In the genomic region with DNA sequence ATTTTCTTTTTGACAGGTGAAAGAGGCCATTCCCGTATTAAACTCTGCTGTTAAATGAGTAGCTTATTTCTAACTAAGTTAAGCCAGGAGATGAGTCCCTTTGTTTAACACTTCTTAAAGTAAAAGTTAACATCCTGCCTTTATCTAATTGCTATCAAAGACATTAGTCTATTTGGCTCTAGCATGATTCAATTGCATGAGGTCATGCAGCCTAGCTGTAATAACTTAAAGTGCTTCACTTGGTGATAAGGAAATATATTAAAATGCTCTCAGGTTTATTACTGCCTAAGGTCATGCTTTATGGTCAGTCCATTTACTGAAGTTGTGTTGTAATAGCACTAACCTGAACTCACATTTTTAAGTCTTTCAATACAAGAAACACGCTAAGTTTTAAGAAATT, we compare ENCODE assay signal across 18 cellular contexts.
A peak's percentile ranks its signal among the peaks of the same experiment; 100 is the strongest.
DNase-seq lines count a peak whose midpoint lies in the region; ATAC-seq and TF ChIP-seq lines count a peak whose summit lies in the region.
"Had no signal": no experiment of that assay in that cellular context is flagged by ENCODE, and none has a peak within 500 bp of the region (broad histone marks: within the 10 kb centered on the region; RNA-seq: fewer than 3 reads in every experiment).

No MANE protein-coding gene starts in this region.

- H4K8ac ChIP-seq in IMR-90 (ENCODE audit: low read depth in 2 of 2, low read length in 2 of 2): no peak overlapping the region

- H2AFZ ChIP-seq in IMR-90 (replicated peaks; ENCODE audit: low read length, poor library complexity): no peak overlapping the region
- H2AFZ ChIP-seq: GM23248 had no signal

- H3K36me3 ChIP-seq in BE2C (no peaks in the 10 kb centered on the region), IMR-90 (ENCODE audit: control insufficient read depth, insufficient read depth, low read length) (no peaks in the 10 kb centered on the region)

- TF ChIP-seq RAD21 in IMR-90 (IDR thresholded peaks at IDR 0.05; ENCODE audit: low read length): no peak

- peaks cover 3% of the 10 kb centered on the region for H3K4me1 Mint-ChIP-seq in activated T-helper 2 cell treated with anti-CD3 and anti-CD28 coated beads, Interferon-gamma antibody, Interleukin-2, Interleukin-4, amounts not matched to agents 10 μg/mL and 5 μg/mL and 100 μg/mL, durations not matched to agents 14 hours and 24 hours and 36 hours (ENCODE audit: low read depth)

- no peak overlapping the region for H2BK20ac ChIP-seq in IMR-90 (ENCODE audit: low read depth, low read length)

- dilution Hi-C loops in IMR-90 (cut with HindIII; ENCODE audit: low sequenced_read_pairs, unreplicated experiment): no loop called here

- no peak overlapping the region for H3K4me3 ChIP-seq in BE2C (ENCODE audit: low read depth, low read length)
- no peak overlapping the region for H3K4me3 ChIP-seq in IMR-90 (ENCODE audit: insufficient read depth, low read depth, low read length)
- no peak overlapping the region for H3K4me3 ChIP-seq in fibroblast of villous mesenchyme (ENCODE audit: low read depth, low read length)
- H3K4me3 ChIP-seq: GM23248 had no signal

- H3K27me3 ChIP-seq in BE2C: no peaks in the 10 kb centered on the region
- H3K27me3 ChIP-seq in IMR-90 (ENCODE audit: control insufficient read depth, insufficient read depth, low read length): no peaks in the 10 kb centered on the region

- whole genome bisulfite sequencing in IMR-90 (ENCODE audit: extremely low coverage in 2 of 2, insufficient read length in 1 of 2), 2 experiments: no CpG with 5 or more reads among the region's 2 CpGs

- CTCF ChIA-PET in IMR-90 (lab: Yijun Ruan, JAX): interaction anchor here (0.5 kb wide), 1 partner anchor 1514 kb away, joined by 3 read pairs; no protein-coding TSS in a partner anchor

- H3K9me1 ChIP-seq in IMR-90 (ENCODE audit: insufficient read depth, low read length): no peaks in the 10 kb centered on the region

- H3K4me3 Mint-ChIP-seq in activated T-helper 2 cell treated with anti-CD3 and anti-CD28 coated beads, Interferon-gamma antibody, Interleukin-2, Interleukin-4, amounts not matched to agents 10 μg/mL and 5 μg/mL and 100 μg/mL, durations not matched to agents 14 hours and 24 hours and 36 hours (ENCODE audit: low read depth): no peak overlapping the region

- no peaks in the 10 kb centered on the region for H3K27me3 Mint-ChIP-seq in activated T-helper 2 cell treated with anti-CD3 and anti-CD28 coated beads, Interferon-gamma antibody, Interleukin-2, Interleukin-4, amounts not matched to agents 10 μg/mL and 5 μg/mL and 100 μg/mL, durations not matched to agents 14 hours and 24 hours and 36 hours (ENCODE audit: low read depth)

- H3K23ac ChIP-seq in IMR-90 (ENCODE audit: low read depth, low read length): no peak overlapping the region

- no peak overlapping the region for H4K5ac ChIP-seq in IMR-90 (ENCODE audit: low read depth, low read length)

- H3K14ac ChIP-seq in IMR-90 (replicated peaks; ENCODE audit: low read depth, low read length): no peak overlapping the region

- no peak overlapping the region for H3K4me2 ChIP-seq in IMR-90 (ENCODE audit: low read depth, low read length)

- H4K20me1 ChIP-seq in IMR-90 (ENCODE audit: insufficient read depth, low read length): no peaks in the 10 kb centered on the region

- no peaks in the 10 kb centered on the region; the same call in 1 of the 2 replicates for H3K9me3 ChIP-seq in BE2C
- no peaks in the 10 kb centered on the region for H3K9me3 ChIP-seq in IMR-90 (ENCODE audit: control insufficient read depth, insufficient read depth, low read length)
- H3K9me3 ChIP-seq: Caco-2 had no signal

- no peak overlapping the region for H2BK120ac ChIP-seq in IMR-90 (ENCODE audit: low read depth, low read length)

- peaks cover 45% of the 10 kb centered on the region for H3K4me1 ChIP-seq in BE2C
- peaks cover 3% of the 10 kb centered on the region; the same call in 1 of the 2 replicates for H3K4me1 ChIP-seq in IMR-90 (ENCODE audit: control insufficient read depth, insufficient read depth, low read length)
- H3K4me1 ChIP-seq: Caco-2 had no signal

- POLR2A ChIA-PET in IMR-90 (lab: Charles Lee; ENCODE audit: unreplicated experiment): no interaction called here

- no peak overlapping the region for H3K56ac ChIP-seq in IMR-90 (ENCODE audit: extremely low read depth, insufficient read depth, low read length)

- H2BK15ac ChIP-seq in IMR-90 (ENCODE audit: low read depth, low read length): no peak overlapping the region

- no peak overlapping the region for H3K9ac ChIP-seq in IMR-90 (ENCODE audit: low read depth, low read length)
- H3K9ac ChIP-seq: GM23248 had no signal

- in situ Hi-C loops in IMR-90 (cut with MboI; ENCODE audit: low sequenced_read_pairs): no loop called here

- H3K27ac Mint-ChIP-seq in activated T-helper 2 cell treated with anti-CD3 and anti-CD28 coated beads, Interferon-gamma antibody, Interleukin-2, Interleukin-4, amounts not matched to agents 10 μg/mL and 5 μg/mL and 100 μg/mL, durations not matched to agents 14 hours and 24 hours and 36 hours: no peak overlapping the region

- BruUV-seq in IMR-90 (replicated peaks; lab: Mats Ljungman, UMichigan): no TSS peak

- no peak overlapping the region for H3K27ac ChIP-seq in IMR-90 (ENCODE audit: insufficient read depth, low read length)
- H3K27ac ChIP-seq: GM23248 had no signal

- no peak overlapping the region for H3K18ac ChIP-seq in IMR-90 (ENCODE audit: low read depth, low read length)

- H4K91ac ChIP-seq in IMR-90 (ENCODE audit: insufficient read depth, low read depth, low read length): no peak overlapping the region

- no peaks in the 10 kb centered on the region for H3K36me3 Mint-ChIP-seq in activated T-helper 2 cell treated with anti-CD3 and anti-CD28 coated beads, Interferon-gamma antibody, Interleukin-2, Interleukin-4, amounts not matched to agents 10 μg/mL and 5 μg/mL and 100 μg/mL, durations not matched to agents 14 hours and 24 hours and 36 hours (ENCODE audit: low read depth)

- TF ChIP-seq CTCF in BE2C (IDR thresholded peaks at IDR 0.05; ENCODE audit: low read depth, low read length) (no peak), IMR-90 (conservative IDR thresholded peaks at IDR 0.05; ENCODE audit: low read depth, low read length) (no peak), fibroblast of villous mesenchyme (IDR thresholded peaks at IDR 0.05; ENCODE audit: insufficient read depth, low read depth, low read length) (no peak)

- no peak overlapping the region for H3K4ac ChIP-seq in IMR-90 (ENCODE audit: low read depth, low read length)

- intact Hi-C loops in IMR-90 (cut with micrococcal nuclease): no loop called here
- intact Hi-C loops in activated T-helper 2 cell treated with anti-CD3 and anti-CD28 coated beads, Interferon-gamma antibody, Interleukin-2, Interleukin-4, amounts not matched to agents 10 μg/mL and 5 μg/mL and 100 μg/mL, durations not matched to agents 14 hours and 24 hours and 36 hours (cut with micrococcal nuclease): no loop called here

- peak; percentile 49 for DNase-seq in BE2C
- DNase-seq in IMR-90: peak; percentile 43
- DNase-seq in amniotic epithelial cell (ENCODE audit: low read depth): peak; percentile 65
- DNase-seq in fibroblast of villous mesenchyme (ENCODE audit: low read depth): peak; percentile 15
- DNase-seq in central memory CD4-positive, alpha-beta T cell: no peak
- no peak for DNase-seq in activated T-helper 2 cell treated with anti-CD3 and anti-CD28 coated beads, Interferon-gamma antibody, Interleukin-2, Interleukin-4, amounts not matched to agents 10 μg/mL and 5 μg/mL and 100 μg/mL, durations not matched to agents 14 hours and 24 hours and 36 hours (ENCODE audit: low spot score)
- no peak for DNase-seq in glomerular visceral epithelial cell (ENCODE audit: extremely low spot score)
- DNase-seq: Caco-2, GDM1, GM23248, Kasumi-1, MV-4-11, NCI-H1436, NCI-H2029 treated with DMSO at 0.1 percent for 48 hours, NCI-H446 treated with DMSO at 0.1 percent for 48 hours, SHP77 had no signal

- no peaks in the 10 kb centered on the region; a peak in 1 of 4 replicates for H3K79me1 ChIP-seq in IMR-90 (ENCODE audit: low read depth in 1 of 2, low read length in 2 of 2)

- ATAC-seq in IMR-90 (ENCODE audit: low read depth) (no peak; the same call in 1 of the 2 replicates), GM21619 (IDR thresholded peaks at IDR 0.05; ENCODE audit: unreplicated experiment) (no peak)
- ATAC-seq: Panc1 had no signal

- H3K9me3 Mint-ChIP-seq in activated T-helper 2 cell treated with anti-CD3 and anti-CD28 coated beads, Interferon-gamma antibody, Interleukin-2, Interleukin-4, amounts not matched to agents 10 μg/mL and 5 μg/mL and 100 μg/mL, durations not matched to agents 14 hours and 24 hours and 36 hours: peaks cover 3% of the 10 kb centered on the region

- no peak overlapping the region for H2AK9ac ChIP-seq in IMR-90 (replicated peaks; ENCODE audit: low read depth, low read length, poor library complexity)

- H2AK5ac ChIP-seq in IMR-90 (ENCODE audit: low read depth, low read length): no peak overlapping the region

- TF ChIP-seq POLR2A in IMR-90 (IDR thresholded peaks at IDR 0.05; ENCODE audit: low read depth, low read length): no peak

- H2BK5ac ChIP-seq in IMR-90 (ENCODE audit: low read depth, low read length, poor library complexity, severe bottlenecking): no peak overlapping the region

TF ChIP-seq in IMR-90, 13 proteins besides CTCF, POLR2A, EP300 and RAD21 (continues in another document):
- TF ChIP-seq MAFK (IDR thresholded peaks at IDR 0.05; ENCODE audit: low read depth, low read length) (no peak), CHD1 (IDR thresholded peaks at IDR 0.05; ENCODE audit: low read depth, low read length) (no peak), MAZ (IDR thresholded peaks at IDR 0.05; ENCODE audit: borderline replicate concordance, low read depth, low read length) (no peak), FOS (IDR thresholded peaks at IDR 0.05; ENCODE audit: low read depth, low read length) (no peak), BHLHE40 (IDR thresholded peaks at IDR 0.05; ENCODE audit: low read depth, low read length) (no peak)
- TF ChIP-seq, protein P1, sequence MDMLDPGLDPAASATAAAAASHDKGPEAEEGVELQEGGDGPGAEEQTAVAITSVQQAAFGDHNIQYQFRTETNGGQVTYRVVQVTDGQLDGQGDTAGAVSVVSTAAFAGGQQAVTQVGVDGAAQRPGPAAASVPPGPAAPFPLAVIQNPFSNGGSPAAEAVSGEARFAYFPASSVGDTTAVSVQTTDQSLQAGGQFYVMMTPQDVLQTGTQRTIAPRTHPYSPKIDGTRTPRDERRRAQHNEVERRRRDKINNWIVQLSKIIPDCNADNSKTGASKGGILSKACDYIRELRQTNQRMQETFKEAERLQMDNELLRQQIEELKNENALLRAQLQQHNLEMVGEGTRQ (IDR thresholded peaks at IDR 0.05; ENCODE audit: low read depth, low read length): no peak
- TF ChIP-seq, protein P2, sequence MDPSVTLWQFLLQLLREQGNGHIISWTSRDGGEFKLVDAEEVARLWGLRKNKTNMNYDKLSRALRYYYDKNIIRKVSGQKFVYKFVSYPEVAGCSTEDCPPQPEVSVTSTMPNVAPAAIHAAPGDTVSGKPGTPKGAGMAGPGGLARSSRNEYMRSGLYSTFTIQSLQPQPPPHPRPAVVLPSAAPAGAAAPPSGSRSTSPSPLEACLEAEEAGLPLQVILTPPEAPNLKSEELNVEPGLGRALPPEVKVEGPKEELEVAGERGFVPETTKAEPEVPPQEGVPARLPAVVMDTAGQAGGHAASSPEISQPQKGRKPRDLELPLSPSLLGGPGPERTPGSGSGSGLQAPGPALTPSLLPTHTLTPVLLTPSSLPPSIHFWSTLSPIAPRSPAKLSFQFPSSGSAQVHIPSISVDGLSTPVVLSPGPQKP (IDR thresholded peaks at IDR 0.05; ENCODE audit: borderline replicate concordance, low read depth, low read length): no peak

Comparison
In these comparisons a context has a peak if more than half of its experiments do, and no peak if none do; other contexts are left out.
1. DNase-seq: peak in BE2C (single experiment), IMR-90 (single experiment), amniotic epithelial cell (single experiment) and fibroblast of villous mesenchyme (single experiment); none in central memory CD4-positive, alpha-beta T cell (single experiment), activated T-helper 2 cell treated with anti-CD3 and anti-CD28 coated beads, Interferon-gamma antibody, Interleukin-2, Interleukin-4, amounts not matched to agents 10 μg/mL and 5 μg/mL and 100 μg/mL, durations not matched to agents 14 hours and 24 hours and 36 hours (single experiment) and glomerular visceral epithelial cell (single experiment).